8 cellular contexts compared by ENCODE assay signal in genomic region chr19:45994989-45995714, GRCh38. TPM values are rescaled to one million over a fixed set of nuclear protein-coding genes. Genes with fewer than 3 reads are reported as not detected.
A peak's percentile ranks its signal among the peaks of the same experiment; 100 is the strongest.
DNase-seq lines count a peak whose midpoint lies in the region; TF ChIP-seq lines count a peak whose summit lies in the region.

CCDC61 (plus strand) TSS chr19:45995467; CDS start chr19:46003019, 7,552 bp downstream.

- H3K36me3 Mint-ChIP-seq in neural crest cell (ENCODE audit: low read depth), result no peaks in the 10 kb centered on the region

- peaks cover 3% of the 10 kb centered on the region for H3K36me3 ChIP-seq in H7 (replicated peaks; ENCODE audit: control insufficient read depth, insufficient read depth, low read length)
- peaks cover 0 to 4% of the 10 kb centered on the region in 2 donors for H3K36me3 ChIP-seq in stomach smooth muscle (ENCODE audit: control insufficient read depth in 2 of 2, insufficient read depth in 2 of 2, low read length in 2 of 2)

- peaks cover 21% of the 10 kb centered on the region for H3K4me1 Mint-ChIP-seq in neural crest cell

- H3K27ac ChIP-seq in stomach smooth muscle (ENCODE audit: low read length), result peak within 1 kb of the TSS; percentile 18

- no peaks in the 10 kb centered on the region for H3K9me3 Mint-ChIP-seq in neural crest cell

- peaks cover 21% of the 10 kb centered on the region for H3K27me3 Mint-ChIP-seq in neural crest cell (ENCODE audit: low read depth)

- no peak within 1 kb of the TSS for H3K4me3 Mint-ChIP-seq in neural crest cell

- H3K9me3 ChIP-seq in stomach smooth muscle (ENCODE audit: control insufficient read depth in 2 of 2, low read length in 2 of 2), result no peaks in the 10 kb centered on the region

- H3K4me3 ChIP-seq in H7 (ENCODE audit: insufficient read depth, low read depth, low read length) (peak within 1 kb of the TSS; percentile 61), foreskin fibroblast (ENCODE audit: low read depth in 1 of 2, low read length in 2 of 2) (peak within 1 kb of the TSS; percentile 69 to 98), stomach smooth muscle (ENCODE audit: low read length in 2 of 2) (peak within 1 kb of the TSS; percentile 93 to 97)

- H3K27ac Mint-ChIP-seq in neural crest cell (ENCODE audit: unreplicated experiment), result no peak within 1 kb of the TSS

- peak; percentile 79 for TF ChIP-seq POLR2A in Raji (IDR thresholded peaks at IDR 0.05; ENCODE audit: insufficient read depth, low read depth, low read length)

- peak; percentile 100 for DNase-seq in ELR (ENCODE audit: low read depth)
- DNase-seq in H7, result peak; percentile 99
- DNase-seq in M059J (ENCODE audit: low read depth), result peak; percentile 99
- peak; percentile 90 for DNase-seq in activated T-helper 9 cell treated with anti-CD3 and anti-CD28 coated beads, Interleukin-2, amount 50 U/mL, for 16 hours (ENCODE audit: low read depth)
- peak; percentile 98 to 99 for DNase-seq in foreskin fibroblast
- DNase-seq in neural crest cell (ENCODE audit: low read depth, low spot score), result peak; percentile 95

- H3K9ac ChIP-seq in stomach smooth muscle (ENCODE audit: low read length in 2 of 2), result peak within 1 kb of the TSS; percentile 79 to 87

- peaks cover 19% of the 10 kb centered on the region for H3K4me1 ChIP-seq in stomach smooth muscle (ENCODE audit: control insufficient read depth, insufficient read depth, low read length)

- no peak for TF ChIP-seq CTCF in foreskin fibroblast (IDR thresholded peaks at IDR 0.05; ENCODE audit: low read depth, low read length)
- no peak for TF ChIP-seq CTCF in neural crest cell (conservative IDR thresholded peaks at IDR 0.05)

- H3K27me3 ChIP-seq in H7 (ENCODE audit: control insufficient read depth, insufficient read depth, low read length) (peaks cover under 1% of the 10 kb centered on the region; the same call in 1 of the 2 replicates), stomach smooth muscle (ENCODE audit: control insufficient read depth in 1 of 2, insufficient read depth in 2 of 2, low read length in 2 of 2) (peaks cover 12% of the 10 kb centered on the region in 2 donors)

RNA-seq across cellular contexts. Expression of gene CCDC61, which starts in this region (rescaled TPM):
- total RNA-seq in H7 (2014; rRNA removed; shearing (Covaris generic)), result 12.3 and 16.5 TPM in 2 replicates
- total RNA-seq in M059J (2014; rRNA removed; shearing (Covaris generic)), result 4.0 and 7.8 TPM in 2 replicates
- total RNA-seq in neural crest cell, result 17.6 and 18.1 TPM in 2 replicates

Comparison
In these comparisons a context has a peak if more than half of its experiments do, and no peak if none do; other contexts are left out.
1. Peak in every context shown above with its lines: DNase-seq, H3K4me3 ChIP-seq and H3K27ac ChIP-seq.